17 cellular contexts compared by ENCODE assay signal in genomic region chr1:6652986-6653385, GRCh38.
"Had no signal": no experiment of that assay in that cellular context is flagged by ENCODE, and none has a peak within 500 bp of the region (broad histone marks: within the 10 kb centered on the region; RNA-seq: fewer than 3 reads in every experiment).

No MANE protein-coding gene starts in this region.

- H3K79me2 ChIP-seq: parathyroid adenoma had no signal

- H3K4me1 Mint-ChIP-seq: activated B cell treated with CpG ODN at 0.5 μM for 24 hours; central memory CD8-positive, alpha-beta T cell; stimulated activated naive B cell treated with anti-CD40 and anti-IgM and Interleukin-4, amounts not matched to agents 10 μg/mL and 1 μg/mL and 100 μg/mL, for 72 hours had no signal

- H3K27me3 ChIP-seq: gastroesophageal sphincter, sigmoid colon, thyroid gland had no signal

- H3K4me1 ChIP-seq: gastroesophageal sphincter, parathyroid adenoma, sigmoid colon, thyroid gland had no signal

- ATAC-seq: gastroesophageal sphincter; naive thymus-derived CD8-positive, alpha-beta T cell; stimulated activated naive B cell treated with anti-CD40 and anti-IgM and Interleukin-4, amounts not matched to agents 10 μg/mL and 1 μg/mL and 100 μg/mL, for 72 hours had no signal

- H3K27ac Mint-ChIP-seq: activated B cell treated with CpG ODN at 0.5 μM for 24 hours; activated CD4-positive, alpha-beta memory T cell treated with anti-CD3 and anti-CD28 coated beads for 36 hours; activated naive CD8-positive, alpha-beta T cell treated with anti-CD3 and anti-CD28 coated beads for 36 hours; naive thymus-derived CD8-positive, alpha-beta T cell; stimulated activated naive B cell treated with anti-CD40 and anti-IgM and Interleukin-4, amounts not matched to agents 10 μg/mL and 1 μg/mL and 100 μg/mL, for 72 hours had no signal

- H3K27me3 Mint-ChIP-seq: activated B cell treated with CpG ODN at 0.5 μM for 24 hours; activated CD4-positive, alpha-beta memory T cell treated with anti-CD3 and anti-CD28 coated beads for 36 hours; activated naive CD8-positive, alpha-beta T cell treated with anti-CD3 and anti-CD28 coated beads for 36 hours; central memory CD8-positive, alpha-beta T cell; naive thymus-derived CD8-positive, alpha-beta T cell; stimulated activated naive B cell treated with anti-CD40 and anti-IgM and Interleukin-4, amounts not matched to agents 10 μg/mL and 1 μg/mL and 100 μg/mL, for 72 hours had no signal

- H3K4me3 Mint-ChIP-seq: activated B cell treated with CpG ODN at 0.5 μM for 24 hours; activated CD4-positive, alpha-beta memory T cell treated with anti-CD3 and anti-CD28 coated beads for 36 hours; activated naive CD8-positive, alpha-beta T cell treated with anti-CD3 and anti-CD28 coated beads for 36 hours; central memory CD8-positive, alpha-beta T cell; naive thymus-derived CD8-positive, alpha-beta T cell; stimulated activated naive B cell treated with anti-CD40 and anti-IgM and Interleukin-4, amounts not matched to agents 10 μg/mL and 1 μg/mL and 100 μg/mL, for 72 hours had no signal

- H3K9me3 ChIP-seq: gastroesophageal sphincter, sigmoid colon, thyroid gland had no signal

- H3K4me3 ChIP-seq: coronary artery, gastroesophageal sphincter, sigmoid colon, thyroid gland had no signal

- H3K9ac ChIP-seq: parathyroid adenoma had no signal

- H3K9me3 Mint-ChIP-seq: activated B cell treated with CpG ODN at 0.5 μM for 24 hours; activated CD4-positive, alpha-beta memory T cell treated with anti-CD3 and anti-CD28 coated beads for 36 hours; activated naive CD8-positive, alpha-beta T cell treated with anti-CD3 and anti-CD28 coated beads for 36 hours; central memory CD8-positive, alpha-beta T cell; naive thymus-derived CD8-positive, alpha-beta T cell; stimulated activated naive B cell treated with anti-CD40 and anti-IgM and Interleukin-4, amounts not matched to agents 10 μg/mL and 1 μg/mL and 100 μg/mL, for 72 hours had no signal

- H3K27ac ChIP-seq: coronary artery, gastroesophageal sphincter, parathyroid adenoma, sigmoid colon had no signal

- DNase-seq: activated B cell treated with CpG ODN at 0.5 μM for 24 hours; activated CD4-positive, alpha-beta memory T cell treated with anti-CD3 and anti-CD28 coated beads for 36 hours; activated CD4-positive, alpha-beta T cell treated with anti-CD3 and anti-CD28 coated beads for 4 hours; activated naive CD8-positive, alpha-beta T cell treated with anti-CD3 and anti-CD28 coated beads for 36 hours; activated T-cell treated with anti-CD3 and anti-CD28 coated beads for 4 hours; amniotic stem cell; erythroblast; naive thymus-derived CD8-positive, alpha-beta T cell; sigmoid colon; stimulated activated naive B cell treated with anti-CD40 and anti-IgM and Interleukin-4, amounts not matched to agents 10 μg/mL and 1 μg/mL and 100 μg/mL, for 72 hours; T-helper 1 cell; T-helper 9 cell; thyroid gland had no signal

- H2AFZ ChIP-seq: parathyroid adenoma had no signal
